ENCODE assay signal across 28 cellular contexts in the genomic region with DNA sequence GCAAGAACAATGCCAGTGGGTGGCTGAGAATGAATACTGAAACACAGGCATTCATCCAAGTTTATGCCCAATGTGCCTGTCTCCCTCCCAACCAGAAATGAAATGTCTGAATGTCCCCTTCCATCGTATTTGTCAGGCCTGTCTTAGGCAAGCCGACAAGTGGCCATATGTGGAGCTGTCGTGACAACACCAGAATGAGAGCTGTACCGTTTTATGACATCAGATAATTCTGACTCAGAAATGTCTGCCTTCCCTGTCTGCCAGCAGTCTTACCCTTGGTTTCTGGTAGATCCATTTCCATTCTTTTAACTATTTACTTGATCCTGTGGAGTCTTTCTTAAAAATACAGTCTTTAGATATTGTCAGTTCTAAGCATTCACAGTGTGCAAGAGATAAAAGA.
"Had no signal": no experiment of that assay in that cellular context is flagged by ENCODE, and none has a peak within 500 bp of the region (broad histone marks: within the 10 kb centered on the region; RNA-seq: fewer than 3 reads in every experiment).

No MANE protein-coding gene starts in this region.

- H3K27me3 ChIP-seq: colonic mucosa, dorsolateral prefrontal cortex, esophagus muscularis mucosa, esophagus squamous epithelium, foreskin keratinocyte, gastrocnemius medialis, gastroesophageal sphincter, heart left ventricle, heart right ventricle had no signal

- FAIRE-seq: colon, endometrium, frontal cortex had no signal

- ATAC-seq: effector memory CD8-positive, alpha-beta T cell; esophagus mucosa; foreskin keratinocyte; gastrocnemius medialis; gastroesophageal sphincter; heart left ventricle; heart right ventricle had no signal

- H3K27ac Mint-ChIP-seq: dendritic cell treated with granulocyte-macrophage colony-stimulating factor and Interleukin-4, amounts not matched to agents 40 ng/mL and 50 ng/mL, for 4 days; effector memory CD8-positive, alpha-beta T cell; endodermal cell had no signal

- H3K9me3 Mint-ChIP-seq: effector memory CD8-positive, alpha-beta T cell had no signal

- H3K4me3 Mint-ChIP-seq: dendritic cell treated with granulocyte-macrophage colony-stimulating factor and Interleukin-4, amounts not matched to agents 40 ng/mL and 50 ng/mL, for 4 days; effector memory CD8-positive, alpha-beta T cell; endodermal cell had no signal

- H3K4me3 ChIP-seq: colonic mucosa, coronary artery, dorsolateral prefrontal cortex, esophagus muscularis mucosa, esophagus squamous epithelium, gastrocnemius medialis, gastroesophageal sphincter, heart left ventricle, heart right ventricle had no signal

- H3K27ac ChIP-seq: colonic mucosa, coronary artery, dorsolateral prefrontal cortex, epithelial cell of prostate, esophagus muscularis mucosa, esophagus squamous epithelium, foreskin keratinocyte, gastrocnemius medialis, gastroesophageal sphincter, heart left ventricle had no signal

- H3K27me3 Mint-ChIP-seq: dendritic cell treated with granulocyte-macrophage colony-stimulating factor and Interleukin-4, amounts not matched to agents 40 ng/mL and 50 ng/mL, for 4 days; effector memory CD8-positive, alpha-beta T cell had no signal

- H3K4me1 ChIP-seq: colonic mucosa had no signal

- DNase-seq: colonic mucosa; cortex of kidney; dermis blood vessel endothelial cell; dorsolateral prefrontal cortex; effector CD4-positive, alpha-beta T cell; effector CD8-positive, alpha-beta T cell; effector memory CD4-positive, alpha-beta T cell; effector memory CD8-positive, alpha-beta T cell; endodermal cell; erythroblast; esophagus squamous epithelium; foreskin fibroblast; foreskin keratinocyte; foreskin melanocyte; gastrocnemius medialis; glutamatergic neuron; head of caudate nucleus; heart left ventricle; heart right ventricle had no signal

- H3K36me3 ChIP-seq: colonic mucosa, esophagus muscularis mucosa, esophagus squamous epithelium, gastrocnemius medialis, gastroesophageal sphincter, heart right ventricle had no signal

- H3K9me3 ChIP-seq: colonic mucosa, gastrocnemius medialis had no signal
